ENCODE assay signal across 16 cellular contexts in the genomic region with DNA sequence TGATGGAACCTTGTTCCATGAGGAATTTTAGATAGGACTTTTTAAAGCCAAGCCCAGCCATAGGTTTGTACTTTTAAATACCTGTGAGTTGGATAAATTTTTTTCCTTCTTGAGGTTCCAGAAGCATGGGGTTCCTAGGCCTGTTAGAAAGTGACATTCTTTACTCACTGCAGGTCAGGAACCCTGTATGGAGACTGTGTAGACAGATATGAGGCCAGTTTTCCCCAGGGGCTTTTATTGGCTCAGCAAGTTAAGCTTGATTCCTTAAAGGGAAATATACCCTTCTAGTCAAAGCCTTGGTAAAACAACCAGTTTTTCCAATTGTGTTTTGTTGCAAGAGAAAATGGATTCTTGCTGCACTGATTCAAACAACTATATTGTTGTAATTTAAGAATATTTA. TPM values are rescaled to one million over a fixed set of nuclear protein-coding genes. Genes with fewer than 3 reads are reported as not detected.
DNase-seq lines count a peak whose midpoint lies in the region; TF ChIP-seq lines count a peak whose summit lies in the region.
"Had no signal": no experiment of that assay in that cellular context is flagged by ENCODE, and none has a peak within 500 bp of the region (broad histone marks: within the 10 kb centered on the region; RNA-seq: fewer than 3 reads in every experiment).

No MANE protein-coding gene starts in this region.

- H3K27ac Mint-ChIP-seq in chondrocyte (ENCODE audit: unreplicated experiment) = peak overlapping the region; percentile 98
- H3K27ac Mint-ChIP-seq: activated T-helper 2 cell treated with anti-CD3 and anti-CD28 coated beads, Interferon-gamma antibody, Interleukin-2, Interleukin-4, amounts not matched to agents 10 μg/mL and 5 μg/mL and 100 μg/mL, durations not matched to agents 14 hours and 24 hours and 36 hours; stimulated activated naive CD8-positive, alpha-beta T cell treated with anti-CD3 and anti-CD28 coated beads, Interleukin-15, Interleukin-2, amounts not matched to agents 100 ng/mL and 50 ng/mL, for 24 hours; T-helper 17 cell had no signal

- H3K36me3 ChIP-seq in Loucy (ENCODE audit: insufficient read depth, low read length) (no peaks in the 10 kb centered on the region), mesodermal cell (ENCODE audit: control insufficient read depth, insufficient read depth, low read length) (no peaks in the 10 kb centered on the region), uterus (no peaks in the 10 kb centered on the region), MM.1S (replicated peaks; ENCODE audit: insufficient read depth, low read length) (no peaks in the 10 kb centered on the region), colonic mucosa (no peaks in the 10 kb centered on the region)
- H3K36me3 ChIP-seq: prostate gland had no signal

- TF ChIP-seq POLR2A in uterus (IDR thresholded peaks at IDR 0.05) = no peak

- peaks cover 21% of the 10 kb centered on the region for H3K4me1 ChIP-seq in Loucy (ENCODE audit: insufficient read depth, low read length, poor library complexity, severe bottlenecking)
- H3K4me1 ChIP-seq in mesodermal cell (ENCODE audit: control insufficient read depth, insufficient read depth, low read length, poor library complexity, severe bottlenecking) = peaks cover 18% of the 10 kb centered on the region
- no peaks in the 10 kb centered on the region for H3K4me1 ChIP-seq in uterus
- H3K4me1 ChIP-seq in MM.1S (ENCODE audit: low read length) = peaks cover 18% of the 10 kb centered on the region
- no peaks in the 10 kb centered on the region for H3K4me1 ChIP-seq in colonic mucosa
- H3K4me1 ChIP-seq: prostate gland had no signal

- no peak for TF ChIP-seq CTCF in Loucy (conservative IDR thresholded peaks at IDR 0.05; ENCODE audit: low read length)
- no peak for TF ChIP-seq CTCF in chondrocyte (IDR thresholded peaks at IDR 0.05)
- no peak for TF ChIP-seq CTCF in uterus (IDR thresholded peaks at IDR 0.05)
- TF ChIP-seq CTCF in MM.1S (IDR thresholded peaks at IDR 0.05; ENCODE audit: low read length) = no peak
- TF ChIP-seq CTCF in colonic mucosa (IDR thresholded peaks at IDR 0.05) = no peak

- no peaks in the 10 kb centered on the region for H3K9me3 Mint-ChIP-seq in chondrocyte (ENCODE audit: low read depth)
- H3K9me3 Mint-ChIP-seq: activated T-helper 2 cell treated with anti-CD3 and anti-CD28 coated beads, Interferon-gamma antibody, Interleukin-2, Interleukin-4, amounts not matched to agents 10 μg/mL and 5 μg/mL and 100 μg/mL, durations not matched to agents 14 hours and 24 hours and 36 hours; brain; memory B cell; stimulated activated naive CD8-positive, alpha-beta T cell treated with anti-CD3 and anti-CD28 coated beads, Interleukin-15, Interleukin-2, amounts not matched to agents 100 ng/mL and 50 ng/mL, for 24 hours had no signal

- peaks cover 34% of the 10 kb centered on the region for H3K4me1 Mint-ChIP-seq in chondrocyte (ENCODE audit: low read depth)

- no peak overlapping the region for H3K4me3 Mint-ChIP-seq in chondrocyte (ENCODE audit: unreplicated experiment)
- H3K4me3 Mint-ChIP-seq: brain, memory B cell, T-helper 17 cell had no signal

- H3K27ac ChIP-seq in mesodermal cell (ENCODE audit: low read depth, low read length, severe bottlenecking) = peak overlapping the region; percentile 99
- H3K27ac ChIP-seq in uterus = peak overlapping the region; percentile 82 to 95
- no peak overlapping the region for H3K27ac ChIP-seq in MM.1S (ENCODE audit: low read length)
- H3K27ac ChIP-seq in colonic mucosa = no peak overlapping the region

- no peaks in the 10 kb centered on the region for H3K79me2 ChIP-seq in Loucy (ENCODE audit: insufficient read depth, low read length)
- no peaks in the 10 kb centered on the region for H3K79me2 ChIP-seq in MM.1S (ENCODE audit: low read length)

- no peaks in the 10 kb centered on the region for H3K27me3 Mint-ChIP-seq in chondrocyte (ENCODE audit: low read depth)
- H3K27me3 Mint-ChIP-seq: brain; memory B cell; stimulated activated naive CD8-positive, alpha-beta T cell treated with anti-CD3 and anti-CD28 coated beads, Interleukin-15, Interleukin-2, amounts not matched to agents 100 ng/mL and 50 ng/mL, for 24 hours; T-helper 17 cell had no signal

- H3K4me3 ChIP-seq in Loucy (ENCODE audit: low read length, poor library complexity, severe bottlenecking) = no peak overlapping the region
- H3K4me3 ChIP-seq in mesodermal cell (ENCODE audit: extremely low read depth, insufficient read depth, low read length, poor library complexity, severe bottlenecking) = no peak overlapping the region
- H3K4me3 ChIP-seq in uterus = no peak overlapping the region
- no peak overlapping the region for H3K4me3 ChIP-seq in MM.1S (ENCODE audit: low read length)
- no peak overlapping the region for H3K4me3 ChIP-seq in colonic mucosa
- H3K4me3 ChIP-seq: prostate gland had no signal

- DNase-seq in chondrocyte (ENCODE audit: low spot score) = no peak
- DNase-seq in uterus = no peak
- DNase-seq in MM.1S = no peak
- no peak for DNase-seq in anterior cingulate cortex (lab: John Stamatoyannopoulos, UW)
- no peak for DNase-seq in colonic mucosa
- DNase-seq: NCI-H1092 treated with DMSO at 0.1 percent for 48 hours; NCI-H226; stimulated activated CD4-positive, alpha-beta T cell treated with anti-CD3 and anti-CD28 coated beads, Interleukin-4, amount 100 ng/mL, for 4 hours; T-helper 17 cell had no signal

- no peaks in the 10 kb centered on the region for H3F3A ChIP-seq in Loucy (ENCODE audit: low read depth)
- peaks cover 7% of the 10 kb centered on the region; the same call in 1 of the 2 replicates for H3F3A ChIP-seq in MM.1S (ENCODE audit: insufficient read depth, low read length)

- H3K4me2 ChIP-seq in Loucy (ENCODE audit: low read depth, low read length, poor library complexity, severe bottlenecking) = peak overlapping the region; percentile 29
- no peak overlapping the region for H3K4me2 ChIP-seq in MM.1S (ENCODE audit: low read depth, low read length)

- H3K9ac ChIP-seq in Loucy (ENCODE audit: low read depth, low read length, poor library complexity, severe bottlenecking) (peak overlapping the region; percentile 14), MM.1S (ENCODE audit: low read length) (no peak overlapping the region), colonic mucosa (ENCODE audit: low read depth in 2 of 2, low read length in 2 of 2) (no peak overlapping the region)

- no peaks in the 10 kb centered on the region for H3K9me3 ChIP-seq in Loucy (ENCODE audit: insufficient read depth, low read depth, low read length)
- H3K9me3 ChIP-seq in mesodermal cell (ENCODE audit: control insufficient read depth, low read length) = no peaks in the 10 kb centered on the region
- no peaks in the 10 kb centered on the region for H3K9me3 ChIP-seq in uterus
- no peaks in the 10 kb centered on the region for H3K9me3 ChIP-seq in MM.1S (replicated peaks; ENCODE audit: insufficient read depth, low read length)
- H3K9me3 ChIP-seq in colonic mucosa = no peaks in the 10 kb centered on the region
- H3K9me3 ChIP-seq: prostate gland had no signal

- intact Hi-C loops in uterus (cut with DNase I; ENCODE audit: low total_unique reads) (no loop called here), colonic mucosa (cut with DNase I) (no loop called here)

- no peak overlapping the region for H2AFZ ChIP-seq in Loucy (ENCODE audit: low read length)
- H2AFZ ChIP-seq in MM.1S (ENCODE audit: low read length) = no peak overlapping the region

- H3K36me3 Mint-ChIP-seq in chondrocyte (ENCODE audit: low read depth) = peaks cover 9% of the 10 kb centered on the region
- H3K36me3 Mint-ChIP-seq: brain had no signal

- H4K20me1 ChIP-seq in Loucy (ENCODE audit: insufficient read depth, low read length, poor library complexity, severe bottlenecking) = no peaks in the 10 kb centered on the region
- H4K20me1 ChIP-seq in MM.1S (ENCODE audit: insufficient read depth, low read length) = no peaks in the 10 kb centered on the region

- H3K27me3 ChIP-seq in Loucy (ENCODE audit: insufficient read depth, low read length, poor library complexity, severe bottlenecking) = no peaks in the 10 kb centered on the region
- H3K27me3 ChIP-seq in uterus = no peaks in the 10 kb centered on the region
- H3K27me3 ChIP-seq in MM.1S (replicated peaks; ENCODE audit: insufficient read depth, low read length) = no peaks in the 10 kb centered on the region
- no peaks in the 10 kb centered on the region for H3K27me3 ChIP-seq in colonic mucosa

- H3K9me2 ChIP-seq in Loucy (replicated peaks; ENCODE audit: low read depth, low read length) = no peaks in the 10 kb centered on the region
- H3K9me2 ChIP-seq in MM.1S (replicated peaks; ENCODE audit: insufficient read depth, low read length) = no peaks in the 10 kb centered on the region

RNA-seq across cellular contexts. Expression of a gene that starts 38.4 kb away (rescaled TPM):
- total RNA-seq in chondrocyte = 13.6 to 20.7 TPM (median 13.6 TPM) in 3 replicates
- polyA plus RNA-seq in mesodermal cell (2013, experiment 1 of 2) = 17.1 TPM
- 16.9 TPM for polyA plus RNA-seq in mesodermal cell (2013, experiment 2 of 2)
- 10 to 100 TPM in 3 of 4 donors, 1 to 10 TPM in 1; 5.6 to 23.3 (median 16.1) TPM for total RNA-seq in uterus
- total RNA-seq in colonic mucosa = 10 to 100 TPM; 20.3 to 20.4 TPM

RNA-seq across cellular contexts. Expression of a gene that starts 49.1 kb away (rescaled TPM):
- total RNA-seq in chondrocyte (88.1 to 100 TPM (median 99.0 TPM) in 3 replicates), uterus (10 to 100 TPM; 17.4 to 78.5 (median 32.4) TPM), colonic mucosa (100 to 1,000 TPM; 258 to 324 TPM)
- 18.2 TPM for polyA plus RNA-seq in mesodermal cell (2013, experiment 1 of 2)
- polyA plus RNA-seq in mesodermal cell (2013, experiment 2 of 2) = 13.3 TPM

Comparison
In these comparisons a context has a peak if more than half of its experiments do, and no peak if none do; other contexts are left out.
1. H3K27ac ChIP-seq: peak in mesodermal cell (single experiment) and uterus (2 of 2); none in MM.1S (single experiment) and colonic mucosa (single experiment).